In genomic region chr3:48881006-48881405, GRCh38 we compare ENCODE assay signal across 21 cellular contexts. TPM values are rescaled to one million over a fixed set of nuclear protein-coding genes. Genes with fewer than 3 reads are reported as not detected.
DNase-seq lines count a peak whose midpoint lies in the region; ATAC-seq, FAIRE-seq and TF ChIP-seq lines count a peak whose summit lies in the region.
"Had no signal": no experiment of that assay in that cellular context is flagged by ENCODE, and none has a peak within 500 bp of the region (broad histone marks: within the 10 kb centered on the region; RNA-seq: fewer than 3 reads in every experiment).

No MANE protein-coding gene starts in this region.

- H3K4me3 ChIP-seq in liver (ENCODE audit: low read depth in 1 of 3, low read length in 3 of 3) (no peak overlapping the region), HepG2 (replicated peaks in 1 of 3; ENCODE audit: insufficient read depth in 1 of 3, low read depth in 2 of 3, low read length in 3 of 3) (no peak overlapping the region), right atrium auricular region (no peak overlapping the region)

- no peak for TF ChIP-seq EP300 in HepG2 (IDR thresholded peaks at IDR 0.05; ENCODE audit: low read depth in 2 of 2, low read length in 2 of 2)
- TF ChIP-seq EP300 in HepG2 (CRISPR knock-in tag; IDR thresholded peaks at IDR 0.05; ENCODE audit: borderline replicate concordance), result no peak

- POLR2A ChIA-PET in HepG2 (lab: Yijun Ruan, JAX), result interaction anchor here (1.1 kb wide), 1 partner anchor 34 kb away, joined by 3 read pairs; the partner anchor contains the start of gene PRKAR2A

- ATAC-seq in HepG2 (no peak), Right ventricle myocardium superior (ENCODE audit: poor library complexity) (peak; percentile 68), SK-N-SH treated with all-trans-retinoic acid at 6 μM for 48 hours (no peak)
- no peak for ATAC-seq in stimulated activated naive B cell treated with anti-CD40 and anti-IgM and Interleukin-4, amounts not matched to agents 10 μg/mL and 1 μg/mL and 100 μg/mL, for 72 hours (replicated peaks)

- peaks cover 23% of the 10 kb centered on the region in 2 donors for H3K4me1 Mint-ChIP-seq in stimulated activated naive B cell treated with anti-CD40 and anti-IgM and Interleukin-4, amounts not matched to agents 10 μg/mL and 1 μg/mL and 100 μg/mL, for 72 hours

- no peak for TF ChIP-seq CTCF in liver (IDR thresholded peaks at IDR 0.05; ENCODE audit: low read depth, low read length, missing input control)
- TF ChIP-seq CTCF in HepG2 (CRISPR knock-in tag; IDR thresholded peaks at IDR 0.05), result no peak
- no peak for TF ChIP-seq CTCF in right atrium auricular region (IDR thresholded peaks at IDR 0.05)

- H3K27me3 Mint-ChIP-seq in stimulated activated naive B cell treated with anti-CD40 and anti-IgM and Interleukin-4, amounts not matched to agents 10 μg/mL and 1 μg/mL and 100 μg/mL, for 72 hours, result no peaks in the 10 kb centered on the region
- H3K27me3 Mint-ChIP-seq: B cell had no signal

- intact Hi-C loops in HepG2 (cut with micrococcal nuclease; ENCODE audit: unreplicated experiment), result no loop called here
- intact Hi-C loops in Right ventricle myocardium superior (cut with DNase I), result no loop called here

- H3K4me1 ChIP-seq in liver (ENCODE audit: control insufficient read depth in 4 of 4, insufficient read depth in 4 of 4, low read length in 3 of 4) (peaks cover 6 to 21% (median 16%) of the 10 kb centered on the region in 4 donors), HepG2 (ENCODE audit: insufficient read depth, low read length) (peaks cover 37% of the 10 kb centered on the region), right atrium auricular region (no peaks in the 10 kb centered on the region)

- peaks cover 24 to 41% of the 10 kb centered on the region in 2 donors for H3K36me3 Mint-ChIP-seq in stimulated activated naive B cell treated with anti-CD40 and anti-IgM and Interleukin-4, amounts not matched to agents 10 μg/mL and 1 μg/mL and 100 μg/mL, for 72 hours

- H3K9me3 ChIP-seq in liver (ENCODE audit: control insufficient read depth in 4 of 4, low read length in 3 of 4) (no peaks in the 10 kb centered on the region), HepG2 (ENCODE audit: low read length) (no peaks in the 10 kb centered on the region), right atrium auricular region (no peaks in the 10 kb centered on the region)

- DNase-seq in HepG2 (ENCODE audit: low spot score), result no peak
- no peak for DNase-seq in Right ventricle myocardium superior
- DNase-seq in right atrium auricular region (ENCODE audit: low spot score), result no peak
- DNase-seq in stimulated activated naive B cell treated with anti-CD40 and anti-IgM and Interleukin-4, amounts not matched to agents 10 μg/mL and 1 μg/mL and 100 μg/mL, for 72 hours, result no peak
- DNase-seq in cerebellum (ENCODE audit: low spot score), result no peak
- no peak for DNase-seq in ureter (ENCODE audit: low spot score)
- DNase-seq: DMS79, IMR-90, NCI-H1105, NCI-H146, NCI-H2029 treated with DMSO at 0.1 percent for 48 hours, NCI-H2171, NCI-H526, SIG-M5 had no signal

- no TSS peak for BruUV-seq in HepG2 (replicated peaks; lab: Mats Ljungman, UMichigan)

- H3K79me2 ChIP-seq in HepG2 (ENCODE audit: insufficient read depth, low read length), result no peaks in the 10 kb centered on the region

- H2AFZ ChIP-seq in HepG2 (ENCODE audit: low read length), result no peak overlapping the region

- TF ChIP-seq RAD21 in liver (IDR thresholded peaks at IDR 0.05) (no peak), HepG2 (CRISPR knock-in tag; IDR thresholded peaks at IDR 0.05) (no peak)

- H3K9ac ChIP-seq in liver (ENCODE audit: low read depth in 1 of 2, low read length in 2 of 2), result no peak overlapping the region
- H3K9ac ChIP-seq in HepG2 (ENCODE audit: insufficient read depth, low read depth, low read length), result no peak overlapping the region
- H3K9ac ChIP-seq: KMS-11 had no signal

- no peaks in the 10 kb centered on the region for H4K20me1 ChIP-seq in HepG2 (ENCODE audit: insufficient read depth, low read length)

- no peak overlapping the region for H3K4me2 ChIP-seq in HepG2 (ENCODE audit: low read depth, low read length)
- H3K4me2 ChIP-seq: KMS-11 had no signal

- peak overlapping the region; percentile 3 for H3K27ac Mint-ChIP-seq in stimulated activated naive B cell treated with anti-CD40 and anti-IgM and Interleukin-4, amounts not matched to agents 10 μg/mL and 1 μg/mL and 100 μg/mL, for 72 hours
- H3K27ac Mint-ChIP-seq: B cell had no signal

- H3K27ac ChIP-seq in liver (ENCODE audit: low read depth in 1 of 2, low read length in 2 of 2), result peak overlapping the region; percentile 49 to 67
- no peak overlapping the region for H3K27ac ChIP-seq in HepG2 (ENCODE audit: extremely low read length, insufficient read depth, low read length)
- H3K27ac ChIP-seq in right atrium auricular region, result peak overlapping the region; percentile 21 to 33
- H3K27ac ChIP-seq: KMS-11 had no signal

- no peaks in the 10 kb centered on the region for H3K27me3 ChIP-seq in liver (ENCODE audit: control insufficient read depth in 4 of 4, insufficient read depth in 4 of 4, low read length in 3 of 4)
- no peaks in the 10 kb centered on the region for H3K27me3 ChIP-seq in HepG2 (ENCODE audit: control insufficient read depth in 1 of 2, insufficient read depth in 2 of 2, low read length in 2 of 2)
- no peaks in the 10 kb centered on the region for H3K27me3 ChIP-seq in right atrium auricular region

- no peak overlapping the region for H3K4me3 Mint-ChIP-seq in stimulated activated naive B cell treated with anti-CD40 and anti-IgM and Interleukin-4, amounts not matched to agents 10 μg/mL and 1 μg/mL and 100 μg/mL, for 72 hours
- H3K4me3 Mint-ChIP-seq: B cell had no signal

- CTCF ChIA-PET in HepG2 (lab: Yijun Ruan, JAX; ENCODE audit: low intra/inter-chr PET ratio, low total read pairs), result no interaction called here

- WGBS in liver, result 39% methylated on average over 3 of the region's 3 CpGs
- 88% methylated on average over 3 of the region's 3 CpGs for WGBS in HepG2 (ENCODE audit: low lambda C conversion rate)

- in situ Hi-C loops in HepG2 (cut with HindIII; ENCODE audit: extremely low pct_ligation_motif_present, low pct_unique_long_range_greater_than_20kb), result no loop called here

- no peaks in the 10 kb centered on the region for H3K9me3 Mint-ChIP-seq in stimulated activated naive B cell treated with anti-CD40 and anti-IgM and Interleukin-4, amounts not matched to agents 10 μg/mL and 1 μg/mL and 100 μg/mL, for 72 hours

- no peak for FAIRE-seq in HepG2 (lab: Jason Lieb, UNC)
- FAIRE-seq: A204.1, GM19239, HTR-8/SVneo had no signal

- H3K36me3 ChIP-seq in liver (ENCODE audit: control insufficient read depth in 4 of 4, insufficient read depth in 3 of 4, low read depth in 1 of 4, low read length in 3 of 4), result peaks cover 17 to 22% (median 19%) of the 10 kb centered on the region in 4 donors
- peaks cover 0 to 4% of the 10 kb centered on the region in 2 experiments; a peak in 1 of 5 replicates for H3K36me3 ChIP-seq in HepG2 (replicated peaks in 1 of 2; ENCODE audit: control insufficient read depth in 1 of 2, insufficient read depth in 2 of 2, low read length in 2 of 2)
- peaks cover 36% of the 10 kb centered on the region for H3K36me3 ChIP-seq in right atrium auricular region

- no peak for TF ChIP-seq POLR2A in HepG2 (IDR thresholded peaks at IDR 0.05; ENCODE audit: insufficient read depth in 1 of 2, low read depth in 2 of 2, low read length in 2 of 2)

RNA-seq across cellular contexts. Expression of gene SLC25A20, which starts 17.7 kb away (rescaled TPM):
- total RNA-seq in liver, result 100 to 1,000 TPM in 1 of 2 donors, 10 to 100 TPM in 1; 36.9 to 223 TPM
- polyA plus RNA-seq in liver, result 100 to 1,000 TPM in 1 of 2 donors, 10 to 100 TPM in 1; 55.9 to 117 TPM
- 25.4 and 26.6 TPM in 2 replicates for total RNA-seq in HepG2 (2016; rRNA removed; fragmentation: Illumina TruSeq; extraction: Trizol)
- total RNA-seq in HepG2 (2016; cell fraction: cytosol; rRNA removed; fragmentation: Illumina TruSeq; extraction: Trizol; ENCODE audit: low read depth), result 4.5 and 5.9 TPM in 2 replicates
- 25.7 and 27.5 TPM in 2 replicates for total RNA-seq in HepG2 (2016; cell fraction: insoluble cytoplasmic fraction; rRNA removed; fragmentation: Illumina TruSeq; extraction: Trizol)
- 9.2 and 10.0 TPM in 2 replicates for total RNA-seq in HepG2 (2016; cell fraction: membrane; rRNA removed; fragmentation: Illumina TruSeq; extraction: Trizol)
- 19.7 and 25.4 TPM in 2 replicates for total RNA-seq in HepG2 (2016; cell fraction: nucleus; rRNA removed; fragmentation: Illumina TruSeq; extraction: Trizol)
- 21.1 and 21.9 TPM in 2 replicates for polyA plus RNA-seq in HepG2 (2011; rRNA removed)
- 10.2 and 20.1 TPM in 2 replicates for polyA plus RNA-seq in HepG2 (2011; cell fraction: cytosol; rRNA removed)
- 12.0 and 22.2 TPM in 2 replicates for polyA plus RNA-seq in HepG2 (2011; cell fraction: nucleus; rRNA removed)
- polyA plus RNA-seq in HepG2 (2012), result 13.7 and 16.2 TPM in 2 replicates
- 5.2 and 5.4 TPM in 2 replicates for polyA plus RNA-seq in HepG2 (2016; cell fraction: cytosol; fragmentation: Illumina TruSeq; extraction: Trizol; ENCODE audit: low read depth)
- 20.6 and 21.9 TPM in 2 replicates for polyA plus RNA-seq in HepG2 (2016; cell fraction: insoluble cytoplasmic fraction; fragmentation: Illumina TruSeq; extraction: Trizol; ENCODE audit: low read depth)
- polyA plus RNA-seq in HepG2 (2016; cell fraction: membrane; fragmentation: Illumina TruSeq; extraction: Trizol; ENCODE audit: low read depth), result 8.0 and 9.1 TPM in 2 replicates
- polyA plus RNA-seq in HepG2 (2016; cell fraction: nucleus; fragmentation: Illumina TruSeq; extraction: Trizol; ENCODE audit: insufficient read depth, low read depth), result 31.3 and 31.5 TPM in 2 replicates
- 7.9 and 9.7 TPM in 2 replicates for polyA minus RNA-seq in HepG2 (2011; rRNA and poly(A)+ RNA removed; ENCODE audit: low replicate concordance)
- 5.2 and 5.8 TPM in 2 replicates for polyA minus RNA-seq in HepG2 (2011; cell fraction: cytosol; rRNA and poly(A)+ RNA removed)
- 4.1 and 11.4 TPM in 2 replicates for polyA minus RNA-seq in HepG2 (2011; cell fraction: nucleus; rRNA and poly(A)+ RNA removed)
- total RNA-seq in Right ventricle myocardium superior, result 140 TPM
- 10 to 100 TPM; 58.8 to 67.7 TPM for total RNA-seq in right atrium auricular region
- total RNA-seq in cerebellum, result 6.5 TPM
- 10.9 TPM for total RNA-seq in ureter

RNA-seq across cellular contexts. Expression of gene PRKAR2A, which starts 33.3 kb away (rescaled TPM):
- total RNA-seq in liver (10 to 100 TPM; 14.9 to 28.5 TPM), HepG2 (2016; rRNA removed; fragmentation: Illumina TruSeq; extraction: Trizol) (29.2 and 38.5 TPM in 2 replicates), Right ventricle myocardium superior (50.0 TPM), right atrium auricular region (10 to 100 TPM; 26.8 to 28.5 TPM), cerebellum (23.7 TPM), ureter (43.6 TPM)
- polyA plus RNA-seq in liver (10 to 100 TPM; 12.1 to 12.8 TPM), HepG2 (2011; rRNA removed) (9.1 and 11.8 TPM in 2 replicates)
- 5.1 and 6.7 TPM in 2 replicates for total RNA-seq in HepG2 (2016; cell fraction: cytosol; rRNA removed; fragmentation: Illumina TruSeq; extraction: Trizol; ENCODE audit: low read depth)
- 28.1 and 39.0 TPM in 2 replicates for total RNA-seq in HepG2 (2016; cell fraction: insoluble cytoplasmic fraction; rRNA removed; fragmentation: Illumina TruSeq; extraction: Trizol)
- 12.7 and 13.3 TPM in 2 replicates for total RNA-seq in HepG2 (2016; cell fraction: membrane; rRNA removed; fragmentation: Illumina TruSeq; extraction: Trizol)
- total RNA-seq in HepG2 (2016; cell fraction: nucleus; rRNA removed; fragmentation: Illumina TruSeq; extraction: Trizol), result 18.0 and 20.8 TPM in 2 replicates
- polyA plus RNA-seq in HepG2 (2011; cell fraction: cytosol; rRNA removed), result 5.6 and 8.1 TPM in 2 replicates
- 4.1 and 4.4 TPM in 2 replicates for polyA plus RNA-seq in HepG2 (2011; cell fraction: nucleus; rRNA removed)
- 14.4 and 14.6 TPM in 2 replicates for polyA plus RNA-seq in HepG2 (2012)
- polyA plus RNA-seq in HepG2 (2016; cell fraction: cytosol; fragmentation: Illumina TruSeq; extraction: Trizol; ENCODE audit: low read depth), result 1.0 and 1.3 TPM in 2 replicates
- 27.9 and 28.4 TPM in 2 replicates for polyA plus RNA-seq in HepG2 (2016; cell fraction: insoluble cytoplasmic fraction; fragmentation: Illumina TruSeq; extraction: Trizol; ENCODE audit: low read depth)
- 4.9 and 5.0 TPM in 2 replicates for polyA plus RNA-seq in HepG2 (2016; cell fraction: membrane; fragmentation: Illumina TruSeq; extraction: Trizol; ENCODE audit: low read depth)
- polyA plus RNA-seq in HepG2 (2016; cell fraction: nucleus; fragmentation: Illumina TruSeq; extraction: Trizol; ENCODE audit: insufficient read depth, low read depth), result 15.1 and 15.3 TPM in 2 replicates
- 29.5 and 64.7 TPM in 2 replicates for polyA minus RNA-seq in HepG2 (2011; rRNA and poly(A)+ RNA removed; ENCODE audit: low replicate concordance)
- 17.3 and 27.1 TPM in 2 replicates for polyA minus RNA-seq in HepG2 (2011; cell fraction: cytosol; rRNA and poly(A)+ RNA removed)
- polyA minus RNA-seq in HepG2 (2011; cell fraction: nucleus; rRNA and poly(A)+ RNA removed), result 5.5 and 6.2 TPM in 2 replicates

RNA-seq across cellular contexts. Expression of gene ARIH2, which starts 37.6 kb away (rescaled TPM):
- total RNA-seq in liver (10 to 100 TPM; 36.2 to 63.5 TPM), HepG2 (2016; rRNA removed; fragmentation: Illumina TruSeq; extraction: Trizol) (83.3 and 86.9 TPM in 2 replicates), Right ventricle myocardium superior (164 TPM), right atrium auricular region (100 to 1,000 TPM; 135 to 140 TPM), cerebellum (76.0 TPM), ureter (123 TPM)
- polyA plus RNA-seq in liver (10 to 100 TPM; 24.8 to 25.9 TPM), HepG2 (2011; rRNA removed) (64.8 and 74.4 TPM in 2 replicates)
- total RNA-seq in HepG2 (2016; cell fraction: cytosol; rRNA removed; fragmentation: Illumina TruSeq; extraction: Trizol; ENCODE audit: low read depth), result 64.2 and 67.9 TPM in 2 replicates
- total RNA-seq in HepG2 (2016; cell fraction: insoluble cytoplasmic fraction; rRNA removed; fragmentation: Illumina TruSeq; extraction: Trizol), result 79.6 and 84.8 TPM in 2 replicates
- total RNA-seq in HepG2 (2016; cell fraction: membrane; rRNA removed; fragmentation: Illumina TruSeq; extraction: Trizol), result 118 and 127 TPM in 2 replicates
- total RNA-seq in HepG2 (2016; cell fraction: nucleus; rRNA removed; fragmentation: Illumina TruSeq; extraction: Trizol), result 60.3 and 60.4 TPM in 2 replicates
- polyA plus RNA-seq in HepG2 (2011; cell fraction: cytosol; rRNA removed), result 57.1 and 64.0 TPM in 2 replicates
- polyA plus RNA-seq in HepG2 (2011; cell fraction: nucleus; rRNA removed), result 87.9 and 103 TPM in 2 replicates
- 42.6 and 46.2 TPM in 2 replicates for polyA plus RNA-seq in HepG2 (2012)
- polyA plus RNA-seq in HepG2 (2016; cell fraction: cytosol; fragmentation: Illumina TruSeq; extraction: Trizol; ENCODE audit: low read depth), result 53.1 and 65.3 TPM in 2 replicates
- 73.2 and 82.8 TPM in 2 replicates for polyA plus RNA-seq in HepG2 (2016; cell fraction: insoluble cytoplasmic fraction; fragmentation: Illumina TruSeq; extraction: Trizol; ENCODE audit: low read depth)
- 94.1 and 102 TPM in 2 replicates for polyA plus RNA-seq in HepG2 (2016; cell fraction: membrane; fragmentation: Illumina TruSeq; extraction: Trizol; ENCODE audit: low read depth)
- 110 and 120 TPM in 2 replicates for polyA plus RNA-seq in HepG2 (2016; cell fraction: nucleus; fragmentation: Illumina TruSeq; extraction: Trizol; ENCODE audit: insufficient read depth, low read depth)
- polyA minus RNA-seq in HepG2 (2011; rRNA and poly(A)+ RNA removed; ENCODE audit: low replicate concordance), result 104 and 215 TPM in 2 replicates
- 28.0 and 36.0 TPM in 2 replicates for polyA minus RNA-seq in HepG2 (2011; cell fraction: cytosol; rRNA and poly(A)+ RNA removed)
- polyA minus RNA-seq in HepG2 (2011; cell fraction: nucleus; rRNA and poly(A)+ RNA removed), result 64.8 and 87.0 TPM in 2 replicates
